In the genomic region with DNA sequence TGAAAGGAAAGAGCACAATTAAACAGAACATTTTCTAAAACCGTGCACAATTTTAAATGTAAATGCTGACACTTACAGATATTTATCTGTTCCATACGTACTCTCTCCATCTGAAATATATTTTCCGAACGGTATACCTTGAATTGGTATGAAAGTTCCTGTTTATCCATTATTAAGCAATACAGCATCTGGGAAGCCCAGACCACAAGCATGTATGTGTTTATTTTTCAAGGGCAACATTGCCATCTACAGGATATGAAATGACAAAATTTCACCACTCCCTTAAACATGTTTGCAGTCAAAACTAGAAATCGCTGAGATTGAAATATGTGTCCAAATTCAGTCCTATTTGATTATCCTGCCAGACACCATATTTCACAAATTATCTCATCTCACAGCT, we compare ENCODE assay signal across 8 cellular contexts.
A peak's percentile ranks its signal among the peaks of the same experiment; 100 is the strongest.
DNase-seq lines count a peak whose midpoint lies in the region; ATAC-seq and TF ChIP-seq lines count a peak whose summit lies in the region.

No MANE protein-coding gene starts in this region.

- H3K9me3 ChIP-seq in esophagus squamous epithelium: no peaks in the 10 kb centered on the region

- CTCF ChIA-PET in WTC11 (lab: Charles Lee): interaction anchor here (0.6 to 3.1 kb wide), 13 partner anchors 9 to 335 kb away, joined by 3 to 50 read pairs (median 3); no protein-coding TSS in a partner anchor

- peak; percentile 57 for ATAC-seq in GM21367 (IDR thresholded peaks at IDR 0.05; ENCODE audit: unreplicated experiment)
- ATAC-seq in WTC11: peak; percentile 86
- no peak for ATAC-seq in HG03108 (IDR thresholded peaks at IDR 0.05; ENCODE audit: unreplicated experiment)
- ATAC-seq in HG03457 (IDR thresholded peaks at IDR 0.05; ENCODE audit: unreplicated experiment): no peak
- ATAC-seq in activated T-helper 17 cell treated with anti-CD3 and anti-CD28 coated beads, Interleukin-2, amount 50 U/mL, for 72 hours (replicated peaks): no peak

- H3K27ac ChIP-seq in esophagus squamous epithelium: no peak overlapping the region

- peaks cover 15% of the 10 kb centered on the region for H3K9me3 Mint-ChIP-seq in WTC11
- no peaks in the 10 kb centered on the region for H3K9me3 Mint-ChIP-seq in activated T-helper 17 cell treated with anti-CD3 and anti-CD28 coated beads, Interleukin-2, amount 50 U/mL, for 72 hours

- 0 out of 2 replicates have a peak, but pooled peaks cover 4% of the 10 kb centered on the region for H3K36me3 Mint-ChIP-seq in WTC11
- H3K36me3 Mint-ChIP-seq in activated T-helper 17 cell treated with anti-CD3 and anti-CD28 coated beads, Interleukin-2, amount 50 U/mL, for 72 hours (ENCODE audit: low read depth): no peaks in the 10 kb centered on the region

- H3K27ac Mint-ChIP-seq in WTC11: peak overlapping the region; percentile 69
- H3K27ac Mint-ChIP-seq in activated T-helper 17 cell treated with anti-CD3 and anti-CD28 coated beads, Interleukin-2, amount 50 U/mL, for 72 hours: no peak overlapping the region

- peaks cover 29% of the 10 kb centered on the region for H3K4me1 Mint-ChIP-seq in WTC11
- H3K4me1 Mint-ChIP-seq in activated T-helper 17 cell treated with anti-CD3 and anti-CD28 coated beads, Interleukin-2, amount 50 U/mL, for 72 hours: no peaks in the 10 kb centered on the region

- TF ChIP-seq POLR2A in esophagus squamous epithelium (IDR thresholded peaks at IDR 0.05): no peak

- 16 to 23% methylated on average over 5 of the region's 5 CpGs for WGBS in esophagus squamous epithelium, 2 donors

- no peaks in the 10 kb centered on the region for H3K27me3 Mint-ChIP-seq in WTC11 (ENCODE audit: low read depth)
- peaks cover 3% of the 10 kb centered on the region for H3K27me3 Mint-ChIP-seq in activated T-helper 17 cell treated with anti-CD3 and anti-CD28 coated beads, Interleukin-2, amount 50 U/mL, for 72 hours

- TF ChIP-seq CTCF in WTC11 (IDR thresholded peaks at IDR 0.05) (no peak), esophagus squamous epithelium (IDR thresholded peaks at IDR 0.05) (peak in 1 of 6 experiments; percentile 34)

- H3K4me3 Mint-ChIP-seq in WTC11: no peak overlapping the region
- no peak overlapping the region for H3K4me3 Mint-ChIP-seq in activated T-helper 17 cell treated with anti-CD3 and anti-CD28 coated beads, Interleukin-2, amount 50 U/mL, for 72 hours

- no peak overlapping the region for H3K4me3 ChIP-seq in esophagus squamous epithelium

- POLR2A ChIA-PET in WTC11 (lab: Charles Lee): no interaction called here

- intact Hi-C loops in esophagus squamous epithelium (cut with DNase I): no loop called here

- H3K36me3 ChIP-seq in esophagus squamous epithelium: no peaks in the 10 kb centered on the region

- H3K27me3 ChIP-seq in esophagus squamous epithelium: no peaks in the 10 kb centered on the region

- H3K4me1 ChIP-seq in esophagus squamous epithelium: no peaks in the 10 kb centered on the region

- peak; percentile 53 to 86 for DNase-seq in NCI-H2081 (lab: John Stamatoyannopoulos, UW)
- DNase-seq in WTC11 (ENCODE audit: low spot score): no peak
- peak; percentile 15 for DNase-seq in iPS-NIHi7 (ENCODE audit: extremely low spot score)
- DNase-seq in esophagus squamous epithelium (lab: John Stamatoyannopoulos, UW): no peak

TF ChIP-seq in WTC11, 78 proteins besides CTCF, POLR2A, EP300 and RAD21:
- TF ChIP-seq GABPB1 (CRISPR knock-in tag; IDR thresholded peaks at IDR 0.05) (no peak), IRF2 (CRISPR knock-in tag; IDR thresholded peaks at IDR 0.05; ENCODE audit: borderline replicate concordance, low read depth) (no peak), ZNF317 (CRISPR knock-in tag; IDR thresholded peaks at IDR 0.05; ENCODE audit: borderline replicate concordance, low read depth) (no peak)
- TF ChIP-seq, protein P1, sequence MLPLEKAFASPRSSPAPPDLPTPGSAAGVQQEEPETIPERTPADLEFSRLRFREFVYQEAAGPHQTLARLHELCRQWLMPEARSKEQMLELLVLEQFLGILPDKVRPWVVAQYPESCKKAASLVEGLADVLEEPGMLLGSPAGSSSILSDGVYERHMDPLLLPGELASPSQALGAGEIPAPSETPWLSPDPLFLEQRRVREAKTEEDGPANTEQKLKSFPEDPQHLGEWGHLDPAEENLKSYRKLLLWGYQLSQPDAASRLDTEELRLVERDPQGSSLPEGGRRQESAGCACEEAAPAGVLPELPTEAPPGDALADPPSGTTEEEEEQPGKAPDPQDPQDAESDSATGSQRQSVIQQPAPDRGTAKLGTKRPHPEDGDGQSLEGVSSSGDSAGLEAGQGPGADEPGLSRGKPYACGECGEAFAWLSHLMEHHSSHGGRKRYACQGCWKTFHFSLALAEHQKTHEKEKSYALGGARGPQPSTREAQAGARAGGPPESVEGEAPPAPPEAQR (CRISPR knock-in tag; IDR thresholded peaks at IDR 0.05): no peak
- TF ChIP-seq, protein P2, sequence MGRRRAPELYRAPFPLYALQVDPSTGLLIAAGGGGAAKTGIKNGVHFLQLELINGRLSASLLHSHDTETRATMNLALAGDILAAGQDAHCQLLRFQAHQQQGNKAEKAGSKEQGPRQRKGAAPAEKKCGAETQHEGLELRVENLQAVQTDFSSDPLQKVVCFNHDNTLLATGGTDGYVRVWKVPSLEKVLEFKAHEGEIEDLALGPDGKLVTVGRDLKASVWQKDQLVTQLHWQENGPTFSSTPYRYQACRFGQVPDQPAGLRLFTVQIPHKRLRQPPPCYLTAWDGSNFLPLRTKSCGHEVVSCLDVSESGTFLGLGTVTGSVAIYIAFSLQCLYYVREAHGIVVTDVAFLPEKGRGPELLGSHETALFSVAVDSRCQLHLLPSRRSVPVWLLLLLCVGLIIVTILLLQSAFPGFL (CRISPR knock-in tag; IDR thresholded peaks at IDR 0.05; ENCODE audit: borderline replicate concordance): no peak

Comparison
In these comparisons a context has a peak if more than half of its experiments do, and no peak if none do; other contexts are left out.
1. ATAC-seq: peak in GM21367 (single experiment) and WTC11 (single experiment); none in HG03108 (single experiment), HG03457 (single experiment) and activated T-helper 17 cell treated with anti-CD3 and anti-CD28 coated beads, Interleukin-2, amount 50 U/mL, for 72 hours (single experiment).
2. DNase-seq: peak in NCI-H2081 (2 of 2) and iPS-NIHi7 (single experiment); none in WTC11 (single experiment) and esophagus squamous epithelium (single experiment).